In genomic region chr17:7042507-7043194, GRCh38 we compare ENCODE assay signal across 9 cellular contexts. TPM values are rescaled to one million over a fixed set of nuclear protein-coding genes. Genes with fewer than 3 reads are reported as not detected.
DNase-seq lines count a peak whose midpoint lies in the region; ATAC-seq and TF ChIP-seq lines count a peak whose summit lies in the region.
"Had no signal": no experiment of that assay in that cellular context is flagged by ENCODE, and none has a peak within 500 bp of the region (broad histone marks: within the 10 kb centered on the region; RNA-seq: fewer than 3 reads in every experiment).

No MANE protein-coding gene starts in this region.

- POLR2A ChIA-PET in WTC11 (lab: Charles Lee) = interaction anchor here (1.0 to 1.5 kb wide), 2 partner anchors 19 to 135 kb away, joined by 3 to 4 read pairs; no protein-coding TSS in a partner anchor
- POLR2A ChIA-PET in OCI-LY7 (lab: Charles Lee) = no interaction called here

- H3K79me2 ChIP-seq in OCI-LY7 (ENCODE audit: insufficient read depth, low read depth, low read length) = no peaks in the 10 kb centered on the region

- H2BK12ac ChIP-seq in neuronal stem cell (ENCODE audit: low read length) = peak overlapping the region; percentile 30

- no peak overlapping the region for H3K4ac ChIP-seq in neuronal stem cell (ENCODE audit: low read length)

- H3K18ac ChIP-seq in neuronal stem cell (ENCODE audit: low read length) = peak overlapping the region; percentile 95

- peak overlapping the region; percentile 65 for H4K8ac ChIP-seq in neuronal stem cell (ENCODE audit: low read depth, low read length)

- no peaks in the 10 kb centered on the region for H3K36me3 Mint-ChIP-seq in WTC11
- H3K36me3 Mint-ChIP-seq in effector memory CD8-positive, alpha-beta T cell (ENCODE audit: insufficient read depth) = peaks cover 27% of the 10 kb centered on the region

- no peak overlapping the region for H3K27ac Mint-ChIP-seq in WTC11
- peak overlapping the region; percentile 88 to 96 for H3K27ac Mint-ChIP-seq in effector memory CD8-positive, alpha-beta T cell

- H3K79me1 ChIP-seq in neuronal stem cell (ENCODE audit: low read depth, low read length) = peaks cover 3% of the 10 kb centered on the region

- H3K27me3 Mint-ChIP-seq in WTC11 (ENCODE audit: low read depth) = peaks cover 57% of the 10 kb centered on the region
- no peaks in the 10 kb centered on the region for H3K27me3 Mint-ChIP-seq in effector memory CD8-positive, alpha-beta T cell

- no peak overlapping the region for H2BK120ac ChIP-seq in neuronal stem cell (ENCODE audit: low read depth, low read length)

- intact Hi-C loops in OCI-LY7 (cut with micrococcal nuclease; ENCODE audit: unreplicated experiment) = no loop called here

- H4K91ac ChIP-seq in neuronal stem cell (ENCODE audit: low read depth, low read length, poor library complexity) = no peak overlapping the region

- peak; percentile 11 for ATAC-seq in WTC11
- peak; percentile 43 for ATAC-seq in effector memory CD8-positive, alpha-beta T cell (replicated peaks)

- CTCF ChIA-PET in WTC11 (lab: Charles Lee) (interaction anchor here (0.6 to 2.9 kb wide), 8 partner anchors 9 to 447 kb away, joined by 3 to 15 read pairs (median 6); no protein-coding TSS in a partner anchor), OCI-LY7 (lab: Charles Lee; ENCODE audit: unreplicated experiment) (no interaction called here)

- no peaks in the 10 kb centered on the region for H3K9me3 Mint-ChIP-seq in WTC11
- no peaks in the 10 kb centered on the region for H3K9me3 Mint-ChIP-seq in effector memory CD8-positive, alpha-beta T cell

- H3K4me2 ChIP-seq in BLaER1 (peak overlapping the region; percentile 98), neuronal stem cell (ENCODE audit: insufficient read depth, low read length, poor library complexity, severe bottlenecking) (peak overlapping the region; percentile 83), OCI-LY7 (ENCODE audit: low read length) (no peak overlapping the region)

- H2BK15ac ChIP-seq in neuronal stem cell (ENCODE audit: low read length) = peak overlapping the region; percentile 85

- H3K4me1 ChIP-seq in BLaER1 (peaks cover 83% of the 10 kb centered on the region), neuronal stem cell (ENCODE audit: control insufficient read depth in 2 of 2, insufficient read depth in 1 of 2, low read depth in 1 of 2, low read length in 2 of 2) (peaks cover 15 to 27% of the 10 kb centered on the region in 2 donors), OCI-LY7 (ENCODE audit: insufficient read depth, low read length, poor library complexity, severe bottlenecking) (peaks cover 30% of the 10 kb centered on the region)

- peak overlapping the region; percentile 79; the same call in 1 of the 2 replicates for H3K9ac ChIP-seq in BLaER1
- peak overlapping the region; percentile 21 for H3K9ac ChIP-seq in neuronal stem cell (ENCODE audit: low read depth, low read length, poor library complexity)

- H2BK5ac ChIP-seq in neuronal stem cell (ENCODE audit: low read length) = peak overlapping the region; percentile 39

- H3K36me3 ChIP-seq in BLaER1 (no peaks in the 10 kb centered on the region), neuronal stem cell (replicated peaks in 1 of 2; ENCODE audit: control insufficient read depth in 2 of 2, insufficient read depth in 2 of 2, low read length in 2 of 2) (no peaks in the 10 kb centered on the region), OCI-LY7 (ENCODE audit: insufficient read depth, low read length) (no peaks in the 10 kb centered on the region)

- H3K9me3 ChIP-seq in BLaER1 (no peaks in the 10 kb centered on the region), neuronal stem cell (replicated peaks in 1 of 2; ENCODE audit: control insufficient read depth in 2 of 2, insufficient read depth in 1 of 2, low read depth in 1 of 2, low read length in 2 of 2) (peaks cover 0 to 7% of the 10 kb centered on the region in 2 donors), OCI-LY7 (ENCODE audit: low read length) (no peaks in the 10 kb centered on the region)

- H3K27ac ChIP-seq in BLaER1 = peak overlapping the region; percentile 85; the same call in 1 of the 2 replicates
- no peak overlapping the region for H3K27ac ChIP-seq in neuronal stem cell (replicated peaks; ENCODE audit: low read length)
- H3K27ac ChIP-seq in OCI-LY7 (ENCODE audit: low read depth, low read length, poor library complexity, severe bottlenecking) = no peak overlapping the region
- H3K27ac ChIP-seq: SK-N-MC had no signal

- H3K4me3 Mint-ChIP-seq in WTC11 = peak overlapping the region; percentile 66
- peak overlapping the region; percentile 82 to 83 for H3K4me3 Mint-ChIP-seq in effector memory CD8-positive, alpha-beta T cell

- no CpG with 5 or more reads among the region's 52 CpGs for WGBS in neuronal stem cell (ENCODE audit: extremely low coverage in 2 of 2, insufficient read length in 2 of 2, insufficient replicate concordance in 1 of 2), 2 donors

- H3K23ac ChIP-seq in neuronal stem cell (ENCODE audit: low read depth, low read length, poor library complexity) = peak overlapping the region; percentile 97

- H3K4me3 ChIP-seq in BLaER1 = peak overlapping the region; percentile 68
- H3K4me3 ChIP-seq in neuronal stem cell (ENCODE audit: low read length in 2 of 2) = no peak overlapping the region
- H3K4me3 ChIP-seq in OCI-LY7 (ENCODE audit: low read depth, low read length, poor library complexity, severe bottlenecking) = no peak overlapping the region
- H3K4me3 ChIP-seq: SK-N-MC had no signal

- peak overlapping the region; percentile 71 for H3K14ac ChIP-seq in neuronal stem cell (ENCODE audit: low read length)

- H3K27me3 ChIP-seq in BLaER1 = peaks cover 50% of the 10 kb centered on the region
- H3K27me3 ChIP-seq in neuronal stem cell (ENCODE audit: control insufficient read depth in 3 of 3, insufficient read depth in 3 of 3, low read depth in 1 of 3, low read length in 3 of 3) = peaks cover 0 to 48% (median 21%) of the 10 kb centered on the region in 3 experiments

- DNase-seq in WTC11 (ENCODE audit: low spot score) = peak; percentile 52
- peak; percentile 25 to 49 (median 33) for DNase-seq in effector memory CD8-positive, alpha-beta T cell
- DNase-seq in neuronal stem cell (ENCODE audit: low spot score) = no peak
- no peak for DNase-seq in HuH-7 (ENCODE audit: low spot score)
- DNase-seq in NAMALWA (ENCODE audit: low spot score) = no peak
- DNase-seq in OCI-LY7 (ENCODE audit: low spot score) = no peak
- no peak for DNase-seq in T1000 (lab: John Stamatoyannopoulos, UW)

- H2AFZ ChIP-seq in neuronal stem cell (ENCODE audit: low read length) (peak overlapping the region; percentile 76), OCI-LY7 (ENCODE audit: low read length) (no peak overlapping the region)

- BruUV-seq in OCI-LY7 (replicated peaks; lab: Mats Ljungman, UMichigan) = no TSS peak

- H3K4me1 Mint-ChIP-seq in WTC11 = peaks cover 27% of the 10 kb centered on the region
- peaks cover 26 to 45% of the 10 kb centered on the region in 2 donors for H3K4me1 Mint-ChIP-seq in effector memory CD8-positive, alpha-beta T cell (ENCODE audit: low read depth in 2 of 2)

- H3K9me2 ChIP-seq in OCI-LY7 (ENCODE audit: insufficient read depth, low read length) = no peaks in the 10 kb centered on the region

- no peaks in the 10 kb centered on the region for H4K20me1 ChIP-seq in BLaER1
- H4K20me1 ChIP-seq in OCI-LY7 (ENCODE audit: insufficient read depth, low read length) = no peaks in the 10 kb centered on the region

- TF ChIP-seq CTCF in WTC11 (IDR thresholded peaks at IDR 0.05) (no peak), OCI-LY7 (conservative IDR thresholded peaks at IDR 0.05; ENCODE audit: low read length) (no peak)

- H2AK5ac ChIP-seq in neuronal stem cell (ENCODE audit: low read depth, low read length) = peak overlapping the region; percentile 96

TF ChIP-seq in WTC11, 78 proteins besides CTCF, POLR2A, EP300 and RAD21 (continues in another document):
- TF ChIP-seq ZNF423 (CRISPR knock-in tag; IDR thresholded peaks at IDR 0.05) (peak; percentile 26; the same call in 1 of the 2 replicates), ZNF512 (CRISPR knock-in tag; IDR thresholded peaks at IDR 0.05; ENCODE audit: borderline replicate concordance) (no peak)

RNA-seq across cellular contexts. Expression of gene SLC16A11, which starts 1.2 kb away (rescaled TPM):
- total RNA-seq in WTC11 (2021) = 0.48 to 0.62 TPM (median 0.53 TPM) in 3 replicates
- polyA plus RNA-seq in neuronal stem cell (2013, experiment 1 of 2) = 0.04 TPM
- polyA plus RNA-seq in neuronal stem cell (2013, experiment 2 of 2) = 0.03 TPM
- total RNA-seq in OCI-LY7 (2014; rRNA removed; shearing (Covaris generic)) = not detected in 2 replicates
- not detected in 2 replicates for total RNA-seq in OCI-LY7 (2022)

RNA-seq across cellular contexts. Expression of gene SLC16A13, which starts 6.8 kb away (rescaled TPM):
- total RNA-seq in WTC11 (2021) (5.2 to 7.1 TPM (median 6.9 TPM) in 3 replicates), OCI-LY7 (2022) (18.3 and 22.5 TPM in 2 replicates)
- 3.0 TPM for polyA plus RNA-seq in neuronal stem cell (2013, experiment 1 of 2)
- polyA plus RNA-seq in neuronal stem cell (2013, experiment 2 of 2) = 3.4 TPM
- total RNA-seq in OCI-LY7 (2014; rRNA removed; shearing (Covaris generic)) = 0.77 and 2.8 TPM in 2 replicates

RNA-seq across cellular contexts. Expression of gene BCL6B, which starts 19.8 kb away (rescaled TPM):
- total RNA-seq in WTC11 (2021) (11.4 to 13.5 TPM (median 12.3 TPM) in 3 replicates), OCI-LY7 (2022) (not detected in 2 replicates)
- polyA plus RNA-seq in neuronal stem cell (2013, experiment 1 of 2) = 3.1 TPM
- polyA plus RNA-seq in neuronal stem cell (2013, experiment 2 of 2) = 2.8 TPM
- not detected in 2 replicates for total RNA-seq in OCI-LY7 (2014; rRNA removed; shearing (Covaris generic))

RNA-seq across cellular contexts. Expression of gene RNASEK, which starts 30.2 kb away (rescaled TPM):
- total RNA-seq in WTC11 (2021) = 162 to 173 TPM (median 170 TPM) in 3 replicates
- polyA plus RNA-seq in neuronal stem cell (2013, experiment 1 of 2) = 400 TPM
- polyA plus RNA-seq in neuronal stem cell (2013, experiment 2 of 2) = 390 TPM
- total RNA-seq in OCI-LY7 (2014; rRNA removed; shearing (Covaris generic)) = 110 and 145 TPM in 2 replicates
- 126 and 139 TPM in 2 replicates for total RNA-seq in OCI-LY7 (2022)

RNA-seq across cellular contexts. Expression of gene CLEC10A, which starts 37.4 kb away (rescaled TPM):
- total RNA-seq in WTC11 (2021) (0.18 TPM in 1 of 3 replicates, not detected in the others), OCI-LY7 (2022) (not detected in 2 replicates)
- not detected for polyA plus RNA-seq in neuronal stem cell (2013, experiment 1 of 2)
- not detected for polyA plus RNA-seq in neuronal stem cell (2013, experiment 2 of 2)
- total RNA-seq in OCI-LY7 (2014; rRNA removed; shearing (Covaris generic)) = not detected in 2 replicates

Comparison
In these comparisons a context has a peak if more than half of its experiments do, and no peak if none do; other contexts are left out.
1. DNase-seq: peak in WTC11 (single experiment) and effector memory CD8-positive, alpha-beta T cell (3 of 3); none in neuronal stem cell (single experiment), HuH-7 (single experiment), NAMALWA (single experiment), OCI-LY7 (single experiment) and T1000 (single experiment).
2. RNA of gene BCL6B, which starts 19.8 kb away (total RNA-seq): 11.4 to 13.5 TPM in WTC11; not detected in OCI-LY7; every median in the first group is over 10 times any median in the second.